In genomic region chr16:73505178-73505968, GRCh38 we compare ENCODE assay signal across 2 cellular contexts.
A peak's percentile ranks its signal among the peaks of the same experiment; 100 is the strongest.
TF ChIP-seq lines count a peak whose summit lies in the region.

No MANE protein-coding gene starts in this region.

TF ChIP-seq in H1, 55 proteins besides CTCF, POLR2A, EP300 and RAD21 (continued from another document):
- TF ChIP-seq NRF1 (IDR thresholded peaks at IDR 0.05; ENCODE audit: low read depth, low read length) (no peak), E2F6 (IDR thresholded peaks at IDR 0.05) (0 out of 2 replicates have a peak, but pooled peaks have one; percentile 34)
TF ChIP-seq in H1: peak in this region for 1.

TF ChIP-seq in neural cell, 6 proteins besides CTCF, POLR2A, EP300 and RAD21 (continued from another document):
- no peak for TF ChIP-seq REST (IDR thresholded peaks at IDR 0.05; ENCODE audit: borderline replicate concordance)
